Comparison of ENCODE assay signal across 8 cellular contexts in the genomic region with DNA sequence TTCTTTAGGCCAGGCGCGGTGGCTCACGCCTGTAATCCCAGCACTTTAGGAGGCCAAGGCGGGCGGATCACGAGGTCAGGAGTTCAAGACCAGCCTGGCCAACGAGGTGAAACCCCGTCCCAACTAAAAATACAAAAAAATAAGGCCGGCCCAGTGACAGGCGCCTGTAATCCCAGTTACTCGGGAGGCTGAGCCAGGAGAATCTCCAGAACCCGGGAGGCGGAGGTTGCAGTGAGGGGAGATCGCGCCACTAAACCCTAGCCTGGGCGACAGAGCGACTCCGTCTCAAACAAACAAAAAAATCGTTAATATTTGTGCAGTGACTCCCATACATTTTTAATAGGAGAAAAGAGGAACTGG. TPM values are rescaled to one million over a fixed set of nuclear protein-coding genes. Genes with fewer than 3 reads are reported as not detected.
DNase-seq lines count a peak whose midpoint lies in the region; ATAC-seq, FAIRE-seq and TF ChIP-seq lines count a peak whose summit lies in the region.
"Not testable (repeated sequence)": the region's sequence is repeated elsewhere in the genome, so short reads cannot be mapped to it uniquely, and the experiment has no call there.

No MANE protein-coding gene starts in this region.

- H3K36me3 Mint-ChIP-seq in activated T-helper 17 cell treated with anti-CD3 and anti-CD28 coated beads, Interleukin-2, amount 50 U/mL, for 72 hours (ENCODE audit: low read depth): peaks cover 48% of the 10 kb centered on the region
- H3K36me3 Mint-ChIP-seq in effector memory CD8-positive, alpha-beta T cell (ENCODE audit: insufficient read depth): peaks cover 16% of the 10 kb centered on the region

- H3K4me3 Mint-ChIP-seq in activated T-helper 17 cell treated with anti-CD3 and anti-CD28 coated beads, Interleukin-2, amount 50 U/mL, for 72 hours: peak overlapping the region; percentile 95
- peak overlapping the region; percentile 93 to 96 for H3K4me3 Mint-ChIP-seq in effector memory CD8-positive, alpha-beta T cell

- peak overlapping the region; percentile 83 for H3K27ac ChIP-seq in keratinocyte (ENCODE audit: control insufficient read depth, insufficient read depth, low read length)
- peak overlapping the region; percentile 92 for H3K27ac ChIP-seq in osteoblast (ENCODE audit: low read depth, low read length)
- peak overlapping the region in 2 of 3 donors; percentile 60 to 67 for H3K27ac ChIP-seq in thyroid gland

- H3K36me3 ChIP-seq in ES-I3 (ENCODE audit: insufficient read depth, low read length) (peaks cover 21% of the 10 kb centered on the region), osteoblast (ENCODE audit: insufficient read depth, low read length) (peaks cover 13% of the 10 kb centered on the region)
- not testable (repeated sequence) for H3K36me3 ChIP-seq in keratinocyte (ENCODE audit: control insufficient read depth in 2 of 2, extremely low read depth in 1 of 2, insufficient read depth in 2 of 2, low read length in 2 of 2); thyroid gland

- 7 to 9% methylated on average over 19 of the region's 19 CpGs for WGBS in thyroid gland, 2 donors

- H3K27ac Mint-ChIP-seq in activated T-helper 17 cell treated with anti-CD3 and anti-CD28 coated beads, Interleukin-2, amount 50 U/mL, for 72 hours: peak overlapping the region; percentile 92
- H3K27ac Mint-ChIP-seq in effector memory CD8-positive, alpha-beta T cell: peak overlapping the region; percentile 96 to 97

- not testable (repeated sequence) for TF ChIP-seq CTCF in keratinocyte (optimal IDR thresholded peaks at IDR 0.05 in 1 of 3, IDR thresholded peaks at IDR 0.05 in 1 of 3, conservative IDR thresholded peaks at IDR 0.05 in 1 of 3; ENCODE audit: extremely low read depth in 1 of 3, insufficient read depth in 2 of 3, low read length in 3 of 3); osteoblast (IDR thresholded peaks at IDR 0.05; ENCODE audit: extremely low read depth, low read depth, low read length); thyroid gland (IDR thresholded peaks at IDR 0.05)

- dilution Hi-C loops in keratinocyte (cut with MboI; ENCODE audit: extremely low pct_ligation_motif_present, low sequenced_read_pairs): not testable (repeated sequence)

- H3K9me3 Mint-ChIP-seq in activated T-helper 17 cell treated with anti-CD3 and anti-CD28 coated beads, Interleukin-2, amount 50 U/mL, for 72 hours; effector memory CD8-positive, alpha-beta T cell: not testable (repeated sequence)

- H4K20me1 ChIP-seq in keratinocyte (ENCODE audit: control insufficient read depth, extremely low read depth, insufficient read depth, low read length); osteoblast (ENCODE audit: insufficient read depth, low read length): not testable (repeated sequence)

- H3K4me1 ChIP-seq in ES-I3 (ENCODE audit: insufficient read depth, low read length); keratinocyte (ENCODE audit: control insufficient read depth, extremely low read depth, insufficient read depth, low read length); osteoblast (ENCODE audit: insufficient read depth, low read length): not testable (repeated sequence)
- H3K4me1 ChIP-seq in thyroid gland: peaks cover 0 to 12% of the 10 kb centered on the region in 2 donors

- H2AFZ ChIP-seq in keratinocyte (ENCODE audit: control insufficient read depth, low read length) (peak overlapping the region; percentile 99), osteoblast (ENCODE audit: low read length) (peak overlapping the region; percentile 100)

- H3K4me3 ChIP-seq in keratinocyte (ENCODE audit: control insufficient read depth in 2 of 3, extremely low read depth in 1 of 3, insufficient read depth in 2 of 3, low read depth in 1 of 3, low read length in 3 of 3) (peak overlapping the region; percentile 87 to 93 (median 88)), osteoblast (ENCODE audit: insufficient read depth, low read length) (peak overlapping the region; percentile 92), thyroid gland (replicated peaks in 1 of 3) (peak overlapping the region; percentile 29 to 56 (median 49))

- H3K79me2 ChIP-seq in keratinocyte (ENCODE audit: control insufficient read depth, insufficient read depth, low read length): peaks cover 16% of the 10 kb centered on the region
- not testable (repeated sequence) for H3K79me2 ChIP-seq in osteoblast (ENCODE audit: insufficient read depth, low read length)

- not testable (repeated sequence) for H3K9me1 ChIP-seq in keratinocyte (ENCODE audit: control insufficient read depth, extremely low read depth, insufficient read depth, low read length)

- TF ChIP-seq POLR2A in thyroid gland (IDR thresholded peaks at IDR 0.05): not testable (repeated sequence)

- not testable (repeated sequence) for H3K9me3 ChIP-seq in ES-I3 (ENCODE audit: control insufficient read depth, insufficient read depth, low read length); keratinocyte (ENCODE audit: control insufficient read depth, low read depth, low read length); osteoblast (ENCODE audit: low read depth, low read length); thyroid gland

- peak; percentile 6 for ATAC-seq in HG02678 (IDR thresholded peaks at IDR 0.05; ENCODE audit: unreplicated experiment)
- ATAC-seq in activated T-helper 17 cell treated with anti-CD3 and anti-CD28 coated beads, Interleukin-2, amount 50 U/mL, for 72 hours (replicated peaks): peak; percentile 1
- ATAC-seq in effector memory CD8-positive, alpha-beta T cell (replicated peaks): peak; percentile 1

- peak; percentile 57 for DNase-seq in OCI-M1 (lab: John Stamatoyannopoulos, UW)
- not testable (repeated sequence) for DNase-seq in effector memory CD8-positive, alpha-beta T cell; keratinocyte (ENCODE audit: low read depth, low spot score); osteoblast (ENCODE audit: insufficient read length, low spot score, missing footprints); thyroid gland

- not testable (repeated sequence) for H3K4me1 Mint-ChIP-seq in activated T-helper 17 cell treated with anti-CD3 and anti-CD28 coated beads, Interleukin-2, amount 50 U/mL, for 72 hours
- H3K4me1 Mint-ChIP-seq in effector memory CD8-positive, alpha-beta T cell (ENCODE audit: low read depth in 2 of 2): peaks cover 1 to 43% of the 10 kb centered on the region in 2 donors

- H3K9ac ChIP-seq in ES-I3 (ENCODE audit: low read depth, low read length) (peak overlapping the region; percentile 100), keratinocyte (ENCODE audit: control insufficient read depth, extremely low read depth, insufficient read depth, low read length) (peak overlapping the region; percentile 93)

- H3K4me2 ChIP-seq in keratinocyte (ENCODE audit: control insufficient read depth, extremely low read depth, insufficient read depth, low read depth, low read length) (peak overlapping the region; percentile 77), osteoblast (ENCODE audit: insufficient read depth, low read length) (peak overlapping the region; percentile 81)

- intact Hi-C loops in thyroid gland (cut with DNase I): loop anchor here (10.0 kb wide), 1 partner anchor 88 kb away; no protein-coding TSS in a partner anchor

- FAIRE-seq in keratinocyte (lab: Jason Lieb, UNC): not testable (repeated sequence)

- not testable (repeated sequence) for H3K27me3 ChIP-seq in keratinocyte (ENCODE audit: control insufficient read depth, extremely low read depth, insufficient read depth, low read length); osteoblast (ENCODE audit: insufficient read depth, low read length); thyroid gland

- H3K27me3 Mint-ChIP-seq in activated T-helper 17 cell treated with anti-CD3 and anti-CD28 coated beads, Interleukin-2, amount 50 U/mL, for 72 hours; effector memory CD8-positive, alpha-beta T cell: not testable (repeated sequence)

RNA-seq across cellular contexts. Expression of gene ZNF100, which starts 0.7 kb away (rescaled TPM):
- total RNA-seq in activated T-helper 17 cell treated with anti-CD3 and anti-CD28 coated beads, Interleukin-2, amount 50 U/mL, for 72 hours: 10 to 100 TPM; 19.1 to 22.9 TPM
- 3.0 to 4.7 TPM (median 3.5 TPM) in 3 replicates for polyA plus RNA-seq in keratinocyte
- 0.64 TPM for polyA plus RNA-seq in keratinocyte (2011; ENCODE audit: low read depth)
- 1.7 TPM in 2 replicates for polyA plus RNA-seq in keratinocyte (2011; cell fraction: cytosol; rRNA removed)
- polyA plus RNA-seq in keratinocyte (2011; cell fraction: nucleus; rRNA removed): 6.4 and 7.2 TPM in 2 replicates
- polyA plus RNA-seq in keratinocyte (2012; ENCODE audit: low replicate concordance): 1.4 and 2.3 TPM in 2 replicates
- polyA minus RNA-seq in keratinocyte: 1.9 to 6.4 TPM (median 4.7 TPM) in 3 replicates
- polyA minus RNA-seq in keratinocyte (2011; cell fraction: cytosol; rRNA and poly(A)+ RNA removed): 3.1 TPM
- 3.4 and 11.3 TPM in 2 replicates for polyA minus RNA-seq in keratinocyte (2011; cell fraction: nucleus; rRNA and poly(A)+ RNA removed)
- total RNA-seq in osteoblast (1.8 and 3.6 TPM in 2 replicates), thyroid gland (1 to 10 TPM; 5.3 to 9.4 (median 5.9) TPM)
